Comparison of ENCODE assay signal across 17 cellular contexts in the genomic region with DNA sequence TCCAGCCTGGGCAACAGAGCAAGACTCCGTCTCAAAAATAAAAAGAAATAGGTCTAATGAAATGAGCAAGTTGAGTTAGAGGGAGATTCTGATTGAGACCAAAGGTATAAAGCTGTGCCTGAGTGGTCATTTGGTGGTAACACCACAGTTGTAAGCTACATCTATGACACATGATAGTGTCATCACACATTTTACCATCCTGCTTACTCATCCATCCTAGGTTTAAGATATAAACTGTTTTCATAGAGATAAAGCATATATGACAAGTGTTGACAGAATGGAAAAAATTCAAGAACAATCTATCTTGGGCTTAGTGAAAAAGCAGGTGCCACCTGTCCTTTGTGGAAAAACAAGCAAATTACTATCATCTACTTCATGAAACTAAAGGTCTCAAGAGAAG. TPM values are rescaled to one million over a fixed set of nuclear protein-coding genes. Genes with fewer than 3 reads are reported as not detected.
DNase-seq lines count a peak whose midpoint lies in the region; ATAC-seq and TF ChIP-seq lines count a peak whose summit lies in the region.
"Had no signal": no experiment of that assay in that cellular context is flagged by ENCODE, and none has a peak within 500 bp of the region (broad histone marks: within the 10 kb centered on the region; RNA-seq: fewer than 3 reads in every experiment).

No MANE protein-coding gene starts in this region.

- no peak overlapping the region for H3K4me3 ChIP-seq in fibroblast of mammary gland (ENCODE audit: control insufficient read depth, low read depth, low read length)
- H3K4me3 ChIP-seq: colonic mucosa, SJSA1, tibial nerve had no signal

- peak overlapping the region; percentile 21 for H3K27ac Mint-ChIP-seq in T-helper 17 cell

- ATAC-seq in T-helper 17 cell = no peak

- DNase-seq in AG08395 (ENCODE audit: low spot score) (peak; percentile 36), ELR (ENCODE audit: low read depth) (peak; percentile 92), T-helper 17 cell (no peak), fibroblast of mammary gland (ENCODE audit: low read depth) (peak; percentile 75), DMS 273 treated with DMSO at 0.1 percent for 48 hours (lab: John Stamatoyannopoulos, UW) (no peak), caudate nucleus (lab: John Stamatoyannopoulos, UW) (no peak), UCSD-AML1 (lab: John Stamatoyannopoulos, UW; ENCODE audit: unreplicated experiment) (no peak)
- DNase-seq: activated gamma-delta T cell; colonic mucosa; KG1; mesendoderm; NCI-H2029; NCI-H82; stimulated activated CD4-positive, alpha-beta T cell treated with anti-CD3 and anti-CD28 coated beads, Interleukin-12 subunit alpha, Interleukin-12 subunit beta, amount 100 ng/mL, for 4 hours had no signal

- TF ChIP-seq CTCF in fibroblast of mammary gland (conservative IDR thresholded peaks at IDR 0.05; ENCODE audit: control insufficient read depth, insufficient read depth, low read depth, low read length) = no peak

- H3K4me1 Mint-ChIP-seq in T-helper 17 cell = peaks cover 6% of the 10 kb centered on the region

- H3K9me3 ChIP-seq in T-helper 17 cell (ENCODE audit: control insufficient read depth, low read length, poor library complexity, severe bottlenecking) = no peaks in the 10 kb centered on the region
- H3K9me3 ChIP-seq: colonic mucosa, SJSA1, tibial nerve had no signal

- no peak overlapping the region for H3K4me3 Mint-ChIP-seq in T-helper 17 cell

- H3K36me3 Mint-ChIP-seq in T-helper 17 cell (ENCODE audit: low read depth) = peaks cover 6% of the 10 kb centered on the region

- no peak overlapping the region for H3K27ac ChIP-seq in caudate nucleus (ENCODE audit: low read depth, low read length)
- H3K27ac ChIP-seq: colonic mucosa, SJSA1, tibial nerve had no signal

- no peaks in the 10 kb centered on the region for H3K27me3 Mint-ChIP-seq in T-helper 17 cell

RNA-seq across cellular contexts. Expression of a gene that starts 7.1 kb away (rescaled TPM):
- total RNA-seq in T-helper 17 cell = not detected
- total RNA-seq: colonic mucosa, fibroblast of lung, SJSA1, tibial nerve had no signal

RNA-seq across cellular contexts. Expression of a gene that starts 7.5 kb away (rescaled TPM):
- total RNA-seq in T-helper 17 cell = 100 to 1,000 TPM; 186 to 192 TPM

RNA-seq across cellular contexts. Expression of a gene that starts 21.4 kb away (rescaled TPM):
- total RNA-seq in T-helper 17 cell = 100 to 1,000 TPM; 386 to 391 TPM

RNA-seq across cellular contexts. Expression of a gene that starts 58.4 kb away (rescaled TPM):
- total RNA-seq in T-helper 17 cell = under 1 TPM in 1 of 2 donors, not detected in 1; 0.07 TPM
- total RNA-seq: SJSA1 had no signal

RNA-seq across cellular contexts. Expression of a gene that starts 59.2 kb away (rescaled TPM):
- 10 to 100 TPM; 52.5 to 67.3 TPM for total RNA-seq in T-helper 17 cell

Comparison
In these comparisons a context has a peak if more than half of its experiments do, and no peak if none do; other contexts are left out.
1. DNase-seq: peak in AG08395 (single experiment), ELR (single experiment) and fibroblast of mammary gland (single experiment); none in T-helper 17 cell (0 of 3), DMS 273 treated with DMSO at 0.1 percent for 48 hours (single experiment), caudate nucleus (0 of 61) and UCSD-AML1 (single experiment).